8 cellular contexts compared by ENCODE assay signal in genomic region chr11:208177-208916, GRCh38. TPM values are rescaled to one million over a fixed set of nuclear protein-coding genes. Genes with fewer than 3 reads are reported as not detected.
DNase-seq lines count a peak whose midpoint lies in the region; ATAC-seq and TF ChIP-seq lines count a peak whose summit lies in the region.

No MANE protein-coding gene starts in this region.

- peak overlapping the region; percentile 97 for H3K4me3 ChIP-seq in NB4 (ENCODE audit: low read depth, low read length)
- H3K4me3 ChIP-seq in right atrium auricular region, result peak overlapping the region; percentile 95 to 98
- peak overlapping the region; percentile 64 to 98 for H3K4me3 ChIP-seq in prostate gland

- H3K27ac ChIP-seq in right atrium auricular region (peak overlapping the region; percentile 95 to 99), prostate gland (peak overlapping the region; percentile 98 to 99)

- no peaks in the 10 kb centered on the region for H3K27me3 ChIP-seq in right atrium auricular region
- no peaks in the 10 kb centered on the region for H3K27me3 ChIP-seq in prostate gland (replicated peaks; ENCODE audit: insufficient read depth)

- peak; percentile 30 for ATAC-seq in GM21717 (IDR thresholded peaks at IDR 0.05; ENCODE audit: unreplicated experiment)

- no peaks in the 10 kb centered on the region for H3K9me3 ChIP-seq in right atrium auricular region
- no peaks in the 10 kb centered on the region for H3K9me3 ChIP-seq in prostate gland

- H3K4me1 ChIP-seq in right atrium auricular region, result peaks cover 0 to 56% of the 10 kb centered on the region in 2 donors
- H3K4me1 ChIP-seq in prostate gland (replicated peaks), result peaks cover 18% of the 10 kb centered on the region

- under 1% methylated on average over 46 of the region's 57 CpGs for WGBS in prostate gland

- DNase-seq in COLO829 (ENCODE audit: low spot score) (peak; percentile 30), NB4 (ENCODE audit: low read depth) (peak; percentile 89), T-helper 2 cell (peak; percentile 71 to 91 (median 79)), amygdala (lab: John Stamatoyannopoulos, UW) (peak in 51 of 56 donors; percentile 8 to 81 (median 51)), right atrium auricular region (ENCODE audit: low spot score) (peak; percentile 78), prostate gland (ENCODE audit: low spot score) (peak; percentile 70), ureter (ENCODE audit: low spot score) (peak; percentile 87)

- H3K36me3 ChIP-seq in right atrium auricular region (peaks cover 64% of the 10 kb centered on the region), prostate gland (peaks cover 19 to 23% of the 10 kb centered on the region in 2 donors)

- intact Hi-C loops in prostate gland (cut with DNase I), result loop anchor here (5.0 kb wide), 1 partner anchor 239 kb away; no protein-coding TSS in a partner anchor

- TF ChIP-seq CTCF in NB4 (IDR thresholded peaks at IDR 0.05; ENCODE audit: low read depth, low read length) (no peak), right atrium auricular region (IDR thresholded peaks at IDR 0.05) (peak in 1 of 2 donors; percentile 29), prostate gland (IDR thresholded peaks at IDR 0.05) (peak in 2 of 4 experiments; percentile 29 to 31)

- TF ChIP-seq POLR2A in NB4 (IDR thresholded peaks at IDR 0.05; ENCODE audit: extremely low read depth, insufficient read length), result peak; percentile 82
- peak; percentile 90 for TF ChIP-seq POLR2A in prostate gland (IDR thresholded peaks at IDR 0.05)

RNA-seq across cellular contexts. Expression of gene RIC8A, which starts 0.8 kb away (rescaled TPM):
- total RNA-seq in right atrium auricular region, result 100 to 1,000 TPM in 1 of 2 donors, 10 to 100 TPM in 1; 68.0 to 101 TPM
- total RNA-seq in prostate gland, result 100 to 1,000 TPM in 1 of 2 donors, 10 to 100 TPM in 1; 82.3 to 114 TPM
- total RNA-seq in ureter, result 108 TPM

RNA-seq across cellular contexts. Expression of gene BET1L, which starts 1.1 kb away (rescaled TPM):
- 10 to 100 TPM; 20.7 to 25.9 TPM for total RNA-seq in right atrium auricular region
- 10 to 100 TPM; 52.1 to 54.8 TPM for total RNA-seq in prostate gland
- 59.9 TPM for total RNA-seq in ureter

RNA-seq across cellular contexts. Expression of gene SCGB1C1, which starts 15.5 kb away (rescaled TPM):
- total RNA-seq in right atrium auricular region (not detected), prostate gland (not detected), ureter (not detected)

RNA-seq across cellular contexts. Expression of gene SIRT3, which starts 27.8 kb away (rescaled TPM):
- 10 to 100 TPM; 18.3 to 31.4 TPM for total RNA-seq in right atrium auricular region
- total RNA-seq in prostate gland, result 10 to 100 TPM; 21.5 to 32.5 TPM
- total RNA-seq in ureter, result 13.9 TPM

RNA-seq across cellular contexts. Expression of gene PSMD13, which starts 28.4 kb away (rescaled TPM):
- 10 to 100 TPM; 75.3 to 80.3 TPM for total RNA-seq in right atrium auricular region
- total RNA-seq in prostate gland, result 100 to 1,000 TPM in 1 of 2 donors, 10 to 100 TPM in 1; 87.4 to 129 TPM
- 87.5 TPM for total RNA-seq in ureter

Comparison
In these comparisons a context has a peak if more than half of its experiments do, and no peak if none do; other contexts are left out.
1. Peak in every context shown above with its lines: DNase-seq, ATAC-seq, H3K4me3 ChIP-seq and H3K27ac ChIP-seq.
2. DNase-seq: peak in every context shown above with its lines; median percentile 89 in NB4; 87 in ureter; 79 in T-helper 2 cell; 78 in right atrium auricular region; 70 in prostate gland; 51 in amygdala; 30 in COLO829.